Comparison of ENCODE assay signal across 40 cellular contexts in genomic region chr9:129745186-129745585, GRCh38. TPM values are rescaled to one million over a fixed set of nuclear protein-coding genes. Genes with fewer than 3 reads are reported as not detected.
"Had no signal": no experiment of that assay in that cellular context is flagged by ENCODE, and none has a peak within 500 bp of the region (broad histone marks: within the 10 kb centered on the region; RNA-seq: fewer than 3 reads in every experiment).

No MANE protein-coding gene starts in this region.

- H3K27me3 Mint-ChIP-seq: activated CD4-positive, alpha-beta memory T cell treated with anti-CD3 and anti-CD28 coated beads for 36 hours; activated CD4-positive, alpha-beta T cell treated with anti-CD3 and anti-CD28 coated beads for 36 hours; activated CD8-positive, alpha-beta memory T cell treated with anti-CD3 and anti-CD28 coated beads, Interleukin-2, amount 10 ng/mL, durations not matched to agents 7 days and 5 days; activated naive CD4-positive, alpha-beta T cell treated with anti-CD3 and anti-CD28 coated beads, Interleukin-2, amount 50 U/mL, for 24 hours; activated naive CD8-positive, alpha-beta T cell treated with anti-CD3 and anti-CD28 coated beads for 36 hours had no signal

- H3K4me1 Mint-ChIP-seq: activated B cell treated with CpG ODN at 0.5 μM for 24 hours; activated CD8-positive, alpha-beta memory T cell treated with anti-CD3 and anti-CD28 coated beads, Interleukin-2, amount 10 ng/mL, durations not matched to agents 7 days and 5 days; activated naive CD4-positive, alpha-beta T cell treated with anti-CD3 and anti-CD28 coated beads, Interleukin-2, amount 50 U/mL, for 24 hours; T-cell had no signal

- H3K9me3 Mint-ChIP-seq: activated B cell treated with CpG ODN at 0.5 μM for 24 hours; activated CD4-positive, alpha-beta memory T cell treated with anti-CD3 and anti-CD28 coated beads for 36 hours; activated CD4-positive, alpha-beta T cell treated with anti-CD3 and anti-CD28 coated beads, Interleukin-2, amount 10 ng/mL, durations not matched to agents 24 days and 14 days; activated naive CD4-positive, alpha-beta T cell treated with anti-CD3 and anti-CD28 coated beads for 36 hours; activated naive CD4-positive, alpha-beta T cell treated with anti-CD3 and anti-CD28 coated beads, Interleukin-2, amount 50 U/mL, for 24 hours; activated naive CD8-positive, alpha-beta T cell treated with anti-CD3 and anti-CD28 coated beads for 36 hours; activated naive CD8-positive, alpha-beta T cell treated with anti-CD3 and anti-CD28 coated beads, Interleukin-2, amount 50 U/mL, for 24 hours; activated T-helper 1 cell treated with anti-CD3 and anti-CD28 coated beads, Interleukin-12 subunit alpha, Interleukin-12 subunit beta, Interleukin-2, Interleukin-4 antibody, amounts not matched to agents 30 ng/mL and 10 ng/mL and 1 ng/mL, durations not matched to agents 14 hours and 24 hours and 36 hours; activated T-helper 2 cell treated with anti-CD3 and anti-CD28 coated beads, Interferon-gamma antibody, Interleukin-2, Interleukin-4, amounts not matched to agents 10 μg/mL and 5 μg/mL and 100 μg/mL, durations not matched to agents 14 hours and 24 hours and 36 hours; dendritic cell treated with granulocyte-macrophage colony-stimulating factor and Interleukin-4, amounts not matched to agents 40 ng/mL and 50 ng/mL, for 4 days; endodermal cell; T-cell; T-helper 1 cell treated with Interleukin-12 subunit alpha and Interleukin-12 subunit beta and Interleukin-4 antibody, amounts not matched to agents 30 μg/mL and 1 μg/mL, for 36 hours; T-helper 2 cell treated with Interferon-gamma antibody and Interleukin-4, amounts not matched to agents 5 μg/mL and 100 μg/mL, for 36 hours had no signal

- H3K4me3 ChIP-seq: adrenal gland, body of pancreas, cardiac muscle cell, coronary artery, dorsolateral prefrontal cortex, esophagus muscularis mucosa, gastrocnemius medialis had no signal

- ATAC-seq: activated CD4-positive, alpha-beta T cell treated with anti-CD3 and anti-CD28 coated beads for 36 hours; activated CD4-positive, CD25-positive, alpha-beta regulatory T cell treated with anti-CD3 and anti-CD28 coated beads, Interleukin-2, amount 50 U/mL, for 24 hours; activated CD8-positive, alpha-beta memory T cell treated with anti-CD3 and anti-CD28 coated beads, Interleukin-2, amount 10 ng/mL, durations not matched to agents 7 days and 5 days; activated CD8-positive, alpha-beta T cell treated with anti-CD3 and anti-CD28 coated beads, Interleukin-2, amount 10 ng/mL, durations not matched to agents 7 days and 5 days; activated naive CD8-positive, alpha-beta T cell treated with anti-CD3 and anti-CD28 coated beads, Interleukin-2, amount 50 U/mL, for 24 hours; body of pancreas; foreskin keratinocyte; gastrocnemius medialis; T-cell had no signal

- DNase-seq: activated B cell treated with CpG ODN at 0.5 μM for 24 hours; activated CD4-positive, alpha-beta memory T cell treated with anti-CD3 and anti-CD28 coated beads for 36 hours; activated CD4-positive, alpha-beta T cell treated with anti-CD3 and anti-CD28 coated beads for 36 hours; activated CD4-positive, alpha-beta T cell treated with anti-CD3 and anti-CD28 coated beads, Interleukin-2, amount 10 ng/mL, durations not matched to agents 24 days and 14 days; activated CD8-positive, alpha-beta memory T cell treated with anti-CD3 and anti-CD28 coated beads, Interleukin-2, amount 10 ng/mL, durations not matched to agents 7 days and 5 days; activated CD8-positive, alpha-beta memory T cell treated with anti-CD3 and anti-CD28 coated beads, Interleukin-2, amount 50 U/mL, for 4 hours; activated CD8-positive, alpha-beta T cell treated with anti-CD3 and anti-CD28 coated beads, Interleukin-2, amount 10 ng/mL, durations not matched to agents 7 days and 5 days; activated effector memory CD4-positive, alpha-beta T cell treated with anti-CD3 and anti-CD28 coated beads, Interleukin-2, amount 50 U/mL, for 16 hours; activated naive CD4-positive, alpha-beta T cell treated with anti-CD3 and anti-CD28 coated beads for 36 hours; activated naive CD8-positive, alpha-beta T cell treated with anti-CD3 and anti-CD28 coated beads for 36 hours; activated naive CD8-positive, alpha-beta T cell treated with anti-CD3 and anti-CD28 coated beads, Interleukin-2, amount 50 U/mL, for 24 hours; activated T-cell treated with anti-CD3 and anti-CD28 coated beads, Interleukin-2, amount 50 U/mL, for 1 hour; activated T-cell treated with anti-CD3 and anti-CD28 coated beads, Interleukin-2, amount 50 U/mL, for 48 hours; adrenal gland; amygdala; aorta; body of pancreas; central memory CD4-positive, alpha-beta T cell; cerebellar nuclear complex; dorsolateral prefrontal cortex; effector memory CD4-positive, alpha-beta T cell; endodermal cell; erythroblast; gastrocnemius medialis; SW 1271; T-cell; T1000; WERI-Rb-1 had no signal

- H3K36me3 Mint-ChIP-seq: activated CD4-positive, alpha-beta memory T cell treated with anti-CD3 and anti-CD28 coated beads for 36 hours; activated CD8-positive, alpha-beta memory T cell treated with anti-CD3 and anti-CD28 coated beads, Interleukin-2, amount 10 ng/mL, durations not matched to agents 7 days and 5 days; activated naive CD4-positive, alpha-beta T cell treated with anti-CD3 and anti-CD28 coated beads, Interleukin-2, amount 50 U/mL, for 24 hours; activated naive CD8-positive, alpha-beta T cell treated with anti-CD3 and anti-CD28 coated beads for 36 hours; T-cell had no signal

- H3K27ac Mint-ChIP-seq: activated B cell treated with CpG ODN at 0.5 μM for 24 hours; activated CD4-positive, alpha-beta memory T cell treated with anti-CD3 and anti-CD28 coated beads for 36 hours; activated CD4-positive, alpha-beta T cell treated with anti-CD3 and anti-CD28 coated beads for 36 hours; activated CD4-positive, alpha-beta T cell treated with anti-CD3 and anti-CD28 coated beads, Interleukin-2, amount 10 ng/mL, durations not matched to agents 24 days and 14 days; activated CD8-positive, alpha-beta memory T cell treated with anti-CD3 and anti-CD28 coated beads, Interleukin-2, amount 10 ng/mL, durations not matched to agents 7 days and 5 days; activated CD8-positive, alpha-beta T cell treated with anti-CD3 and anti-CD28 coated beads, Interleukin-2, amount 10 ng/mL, durations not matched to agents 7 days and 5 days; activated naive CD4-positive, alpha-beta T cell treated with anti-CD3 and anti-CD28 coated beads for 36 hours; activated naive CD4-positive, alpha-beta T cell treated with anti-CD3 and anti-CD28 coated beads, Interleukin-2, amount 50 U/mL, for 24 hours; activated naive CD8-positive, alpha-beta T cell treated with anti-CD3 and anti-CD28 coated beads for 36 hours; activated naive CD8-positive, alpha-beta T cell treated with anti-CD3 and anti-CD28 coated beads, Interleukin-2, amount 50 U/mL, for 24 hours; activated T-helper 1 cell treated with anti-CD3 and anti-CD28 coated beads, Interleukin-12 subunit alpha, Interleukin-12 subunit beta, Interleukin-2, Interleukin-4 antibody, amounts not matched to agents 30 ng/mL and 10 ng/mL and 1 ng/mL, durations not matched to agents 14 hours and 24 hours and 36 hours; activated T-helper 2 cell treated with anti-CD3 and anti-CD28 coated beads, Interferon-gamma antibody, Interleukin-2, Interleukin-4, amounts not matched to agents 10 μg/mL and 5 μg/mL and 100 μg/mL, durations not matched to agents 14 hours and 24 hours and 36 hours; dendritic cell treated with granulocyte-macrophage colony-stimulating factor and Interleukin-4, amounts not matched to agents 40 ng/mL and 50 ng/mL, for 4 days; endodermal cell; T-cell; T-helper 1 cell treated with Interleukin-12 subunit alpha and Interleukin-12 subunit beta and Interleukin-4 antibody, amounts not matched to agents 30 μg/mL and 1 μg/mL, for 36 hours; T-helper 2 cell treated with Interferon-gamma antibody and Interleukin-4, amounts not matched to agents 5 μg/mL and 100 μg/mL, for 36 hours had no signal

- H3K4me3 Mint-ChIP-seq: activated B cell treated with CpG ODN at 0.5 μM for 24 hours; activated CD4-positive, alpha-beta memory T cell treated with anti-CD3 and anti-CD28 coated beads for 36 hours; activated CD4-positive, alpha-beta T cell treated with anti-CD3 and anti-CD28 coated beads for 36 hours; activated CD4-positive, alpha-beta T cell treated with anti-CD3 and anti-CD28 coated beads, Interleukin-2, amount 10 ng/mL, durations not matched to agents 24 days and 14 days; activated CD8-positive, alpha-beta memory T cell treated with anti-CD3 and anti-CD28 coated beads, Interleukin-2, amount 10 ng/mL, durations not matched to agents 7 days and 5 days; activated CD8-positive, alpha-beta T cell treated with anti-CD3 and anti-CD28 coated beads, Interleukin-2, amount 10 ng/mL, durations not matched to agents 7 days and 5 days; activated naive CD4-positive, alpha-beta T cell treated with anti-CD3 and anti-CD28 coated beads for 36 hours; activated naive CD4-positive, alpha-beta T cell treated with anti-CD3 and anti-CD28 coated beads, Interleukin-2, amount 50 U/mL, for 24 hours; activated naive CD8-positive, alpha-beta T cell treated with anti-CD3 and anti-CD28 coated beads for 36 hours; activated naive CD8-positive, alpha-beta T cell treated with anti-CD3 and anti-CD28 coated beads, Interleukin-2, amount 50 U/mL, for 24 hours; activated T-helper 1 cell treated with anti-CD3 and anti-CD28 coated beads, Interleukin-12 subunit alpha, Interleukin-12 subunit beta, Interleukin-2, Interleukin-4 antibody, amounts not matched to agents 30 ng/mL and 10 ng/mL and 1 ng/mL, durations not matched to agents 14 hours and 24 hours and 36 hours; dendritic cell treated with granulocyte-macrophage colony-stimulating factor and Interleukin-4, amounts not matched to agents 40 ng/mL and 50 ng/mL, for 4 days; endodermal cell; T-cell; T-helper 1 cell treated with Interleukin-12 subunit alpha and Interleukin-12 subunit beta and Interleukin-4 antibody, amounts not matched to agents 30 μg/mL and 1 μg/mL, for 36 hours; T-helper 2 cell treated with Interferon-gamma antibody and Interleukin-4, amounts not matched to agents 5 μg/mL and 100 μg/mL, for 36 hours had no signal

RNA-seq across cellular contexts. Expression of gene PTGES, which starts 7.7 kb away (rescaled TPM):
- total RNA-seq: activated B cell treated with CpG ODN at 0.5 μM for 24 hours; activated CD4-positive, alpha-beta memory T cell treated with anti-CD3 and anti-CD28 coated beads for 36 hours; activated CD8-positive, alpha-beta memory T cell treated with anti-CD3 and anti-CD28 coated beads for 36 hours; activated CD8-positive, alpha-beta memory T cell treated with anti-CD3 and anti-CD28 coated beads, Interleukin-2, amount 10 ng/mL, durations not matched to agents 7 days and 5 days; activated CD8-positive, alpha-beta T cell treated with anti-CD3 and anti-CD28 coated beads, Interleukin-2, amount 10 ng/mL, durations not matched to agents 7 days and 5 days; T-cell had no signal
